Comparison of ENCODE assay signal across 8 cellular contexts in the genomic region with DNA sequence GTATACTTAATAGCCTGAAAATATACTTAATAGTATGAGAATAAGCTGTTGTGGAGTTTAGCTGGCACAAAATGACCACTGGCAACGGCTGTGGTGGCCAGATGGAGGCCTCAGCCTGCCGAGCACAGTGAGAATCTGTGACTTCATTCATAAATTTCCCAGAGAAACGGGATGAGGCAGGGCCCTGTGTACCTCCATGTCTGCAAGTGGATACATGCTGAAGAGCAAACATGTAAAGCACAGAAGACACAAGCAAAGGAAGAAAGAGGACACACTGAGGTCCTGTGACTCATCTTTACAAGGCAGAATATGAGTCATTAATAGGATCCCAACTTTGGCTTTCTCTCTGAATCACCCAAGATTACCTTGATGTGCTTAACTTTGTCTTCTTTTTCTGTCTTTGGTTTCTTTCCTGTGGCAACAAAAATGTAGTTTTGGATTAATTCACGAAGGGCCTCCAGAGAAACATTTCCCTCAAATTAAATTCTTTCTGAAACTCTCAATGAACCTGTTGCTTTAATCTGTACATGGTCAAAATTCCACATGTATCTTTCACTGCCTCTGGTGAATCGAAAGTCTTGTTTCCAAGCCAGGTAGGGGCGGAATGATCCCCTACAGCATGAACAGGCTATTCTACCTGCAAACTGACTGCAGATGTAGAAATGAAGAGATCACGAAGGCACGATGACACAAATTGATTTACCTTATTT.
DNase-seq lines count a peak whose midpoint lies in the region; ATAC-seq and TF ChIP-seq lines count a peak whose summit lies in the region.

No MANE protein-coding gene starts in this region.

- H3K36me3 Mint-ChIP-seq in activated naive CD8-positive, alpha-beta T cell treated with anti-CD3 and anti-CD28 coated beads, Interleukin-2, amount 50 U/mL, for 24 hours (ENCODE audit: low read depth): peaks cover 43% of the 10 kb centered on the region

- peaks cover 1% of the 10 kb centered on the region for H3K9me3 ChIP-seq in KOPT-K1 (ENCODE audit: insufficient read depth, low read length, poor library complexity, severe bottlenecking)

- no peaks in the 10 kb centered on the region for H3K27me3 ChIP-seq in GM06990 (replicated peaks; ENCODE audit: control insufficient read depth, insufficient read depth, low read length)

- no peaks in the 10 kb centered on the region for H3K27me3 Mint-ChIP-seq in activated naive CD8-positive, alpha-beta T cell treated with anti-CD3 and anti-CD28 coated beads, Interleukin-2, amount 50 U/mL, for 24 hours

- peak; percentile 45 for ATAC-seq in GM21529 (IDR thresholded peaks at IDR 0.05; ENCODE audit: unreplicated experiment)
- peak; percentile 80 for ATAC-seq in activated naive CD8-positive, alpha-beta T cell treated with anti-CD3 and anti-CD28 coated beads, Interleukin-2, amount 50 U/mL, for 24 hours

- peaks cover 4% of the 10 kb centered on the region for H3K9me3 Mint-ChIP-seq in activated naive CD8-positive, alpha-beta T cell treated with anti-CD3 and anti-CD28 coated beads, Interleukin-2, amount 50 U/mL, for 24 hours

- DNase-seq in GM06990 (ENCODE audit: extremely low read depth, insufficient read length) (peak; percentile 72), hepatic stellate cell (ENCODE audit: low spot score) (peak; percentile 82), superior temporal gyrus (ENCODE audit: extremely low spot score) (peak; percentile 79), NCI-H146 (lab: John Stamatoyannopoulos, UW) (no peak), NCI-H1930 (lab: John Stamatoyannopoulos, UW) (no peak)
- peak; percentile 16 for DNase-seq in activated naive CD8-positive, alpha-beta T cell treated with anti-CD3 and anti-CD28 coated beads, Interleukin-2, amount 50 U/mL, for 24 hours

- H3K27ac ChIP-seq in KOPT-K1 (ENCODE audit: low read depth, low read length, poor library complexity, severe bottlenecking): peak overlapping the region; percentile 95

- no peak for TF ChIP-seq CTCF in GM06990 (IDR thresholded peaks at IDR 0.05; ENCODE audit: insufficient read depth, low read length, poor library complexity, severe bottlenecking)

- peak overlapping the region; percentile 94 for H3K27ac Mint-ChIP-seq in activated naive CD8-positive, alpha-beta T cell treated with anti-CD3 and anti-CD28 coated beads, Interleukin-2, amount 50 U/mL, for 24 hours

- H3K36me3 ChIP-seq in GM06990 (ENCODE audit: control insufficient read depth, insufficient read depth, low read length) (peaks cover 8% of the 10 kb centered on the region), KOPT-K1 (ENCODE audit: insufficient read depth, low read length) (peaks cover 34% of the 10 kb centered on the region)

- no peak overlapping the region for H3K4me3 ChIP-seq in GM06990 (replicated peaks; ENCODE audit: low read depth, low read length)

- peaks cover 87% of the 10 kb centered on the region for H3K4me1 Mint-ChIP-seq in activated naive CD8-positive, alpha-beta T cell treated with anti-CD3 and anti-CD28 coated beads, Interleukin-2, amount 50 U/mL, for 24 hours

- peak overlapping the region; percentile 75 for H3K4me3 Mint-ChIP-seq in activated naive CD8-positive, alpha-beta T cell treated with anti-CD3 and anti-CD28 coated beads, Interleukin-2, amount 50 U/mL, for 24 hours

Comparison
In these comparisons a context has a peak if more than half of its experiments do, and no peak if none do; other contexts are left out.
1. DNase-seq: peak in GM06990 (single experiment), activated naive CD8-positive, alpha-beta T cell treated with anti-CD3 and anti-CD28 coated beads, Interleukin-2, amount 50 U/mL, for 24 hours (single experiment), hepatic stellate cell (single experiment) and superior temporal gyrus (single experiment); none in NCI-H146 (single experiment) and NCI-H1930 (0 of 2).